19 cellular contexts compared by ENCODE assay signal in the genomic region with DNA sequence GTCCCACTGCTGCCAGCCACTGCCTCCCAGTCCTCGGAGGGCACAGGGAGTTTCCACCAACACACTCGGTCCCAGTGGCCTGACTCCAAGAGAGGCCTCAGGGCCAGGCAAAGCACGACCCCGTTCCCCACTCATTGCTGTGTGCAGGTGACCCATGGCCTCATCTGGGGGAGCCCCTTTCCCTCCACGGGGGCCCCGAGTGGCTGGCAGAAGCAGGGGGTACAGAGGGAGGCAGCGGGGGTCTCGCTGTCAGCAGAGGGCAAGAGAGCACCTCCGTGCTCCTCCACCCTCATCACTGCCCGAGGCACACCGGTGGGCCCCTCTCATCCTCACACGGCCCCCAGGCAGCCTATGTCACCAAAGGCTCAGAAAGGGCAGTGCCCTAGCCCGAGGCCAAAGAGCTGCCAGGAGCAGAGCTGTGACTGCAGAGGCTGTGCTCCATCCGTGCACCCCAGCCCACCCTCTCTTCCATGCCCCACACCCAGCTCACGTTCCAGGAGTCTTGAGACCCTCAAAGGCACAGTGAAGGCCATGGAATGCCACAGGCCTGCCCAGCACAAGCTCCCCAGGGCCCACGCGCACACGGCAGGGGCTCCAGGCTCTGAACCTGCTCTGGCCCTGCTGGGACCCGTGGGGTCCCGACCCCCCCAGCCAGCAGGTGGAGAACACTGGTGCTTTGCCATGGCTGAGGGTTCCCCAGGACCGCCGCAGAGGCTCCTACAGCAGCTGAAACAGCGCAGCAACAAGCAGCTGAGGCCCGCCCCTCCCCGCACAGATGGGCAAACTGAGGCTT.
"Had no signal": no experiment of that assay in that cellular context is flagged by ENCODE, and none has a peak within 500 bp of the region (broad histone marks: within the 10 kb centered on the region; RNA-seq: fewer than 3 reads in every experiment).

No MANE protein-coding gene starts in this region.

- H3K36me3 Mint-ChIP-seq: activated naive CD4-positive, alpha-beta T cell treated with anti-CD3 and anti-CD28 coated beads, Interleukin-2, amount 50 U/mL, for 24 hours; activated naive CD8-positive, alpha-beta T cell treated with anti-CD3 and anti-CD28 coated beads, Interleukin-2, amount 10 ng/mL, durations not matched to agents 7 days and 5 days; T-cell; WTC11 had no signal

- DNase-seq: cerebellar nuclear complex, NCI-H1048, NCI-H2081 treated with DMSO at 0.1 percent for 48 hours, NCI-H524 treated with DMSO at 0.1 percent for 48 hours, SIG-M5 had no signal

- H3K4me3 ChIP-seq: ascending aorta, MG63, PC-9 had no signal

- H3K27me3 ChIP-seq: ascending aorta, MG63 had no signal

- H3K4me3 Mint-ChIP-seq: activated CD4-positive, alpha-beta T cell treated with anti-CD3 and anti-CD28 coated beads for 36 hours; activated CD4-positive, alpha-beta T cell treated with anti-CD3 and anti-CD28 coated beads, Interleukin-2, amount 10 ng/mL, durations not matched to agents 7 days and 5 days; activated CD8-positive, alpha-beta T cell treated with anti-CD3 and anti-CD28 coated beads, Interleukin-2, amount 10 ng/mL, durations not matched to agents 7 days and 5 days; activated naive CD4-positive, alpha-beta T cell treated with anti-CD3 and anti-CD28 coated beads, Interleukin-2, amount 50 U/mL, for 24 hours; activated naive CD8-positive, alpha-beta T cell treated with anti-CD3 and anti-CD28 coated beads, Interleukin-2, amount 10 ng/mL, durations not matched to agents 7 days and 5 days; activated T-cell treated with anti-CD3 and anti-CD28 coated beads, Interleukin-2, amount 50 U/mL, for 24 hours; T-cell; T-helper 17 cell; WTC11 had no signal

- H3K4me1 Mint-ChIP-seq: WTC11 had no signal

- H3K36me3 ChIP-seq: MG63 had no signal

- H3K9me3 ChIP-seq: ascending aorta, MG63 had no signal

- H3K4me1 ChIP-seq: ascending aorta had no signal

- H3K9me3 Mint-ChIP-seq: activated CD4-positive, alpha-beta T cell treated with anti-CD3 and anti-CD28 coated beads, Interleukin-2, amount 10 ng/mL, durations not matched to agents 7 days and 5 days; activated naive CD4-positive, alpha-beta T cell treated with anti-CD3 and anti-CD28 coated beads, Interleukin-2, amount 50 U/mL, for 24 hours; activated naive CD8-positive, alpha-beta T cell treated with anti-CD3 and anti-CD28 coated beads, Interleukin-2, amount 10 ng/mL, durations not matched to agents 7 days and 5 days; activated T-cell treated with anti-CD3 and anti-CD28 coated beads, Interleukin-2, amount 50 U/mL, for 24 hours; activated T-helper 2 cell treated with anti-CD3 and anti-CD28 coated beads, Interferon-gamma antibody, Interleukin-2, Interleukin-4, amounts not matched to agents 10 μg/mL and 5 μg/mL and 100 μg/mL, durations not matched to agents 14 hours and 24 hours and 36 hours; T-cell; WTC11 had no signal

- H2AFZ ChIP-seq: PC-9 had no signal

- H3K4me2 ChIP-seq: PC-9 had no signal

- H3K27ac ChIP-seq: ascending aorta, PC-9, RWPE1 had no signal

- H3K27ac Mint-ChIP-seq: activated CD4-positive, alpha-beta T cell treated with anti-CD3 and anti-CD28 coated beads for 36 hours; activated CD4-positive, alpha-beta T cell treated with anti-CD3 and anti-CD28 coated beads, Interleukin-2, amount 10 ng/mL, durations not matched to agents 7 days and 5 days; activated T-cell treated with anti-CD3 and anti-CD28 coated beads, Interleukin-2, amount 50 U/mL, for 24 hours; activated T-helper 2 cell treated with anti-CD3 and anti-CD28 coated beads, Interferon-gamma antibody, Interleukin-2, Interleukin-4, amounts not matched to agents 10 μg/mL and 5 μg/mL and 100 μg/mL, durations not matched to agents 14 hours and 24 hours and 36 hours; T-cell; T-helper 17 cell; WTC11 had no signal
